In genomic region chr1:26305667-26306289, GRCh38 we compare ENCODE assay signal across 8 cellular contexts. TPM values are rescaled to one million over a fixed set of nuclear protein-coding genes. Genes with fewer than 3 reads are reported as not detected.
DNase-seq lines count a peak whose midpoint lies in the region; TF ChIP-seq lines count a peak whose summit lies in the region.

No MANE protein-coding gene starts in this region.

- peak overlapping the region; percentile 98 for H3K4me3 Mint-ChIP-seq in activated CD4-positive, alpha-beta T cell treated with anti-CD3 and anti-CD28 coated beads, Interleukin-2, amount 10 ng/mL, durations not matched to agents 24 days and 14 days
- peak overlapping the region; percentile 98 for H3K4me3 Mint-ChIP-seq in osteocyte (ENCODE audit: unreplicated experiment)

- whole genome bisulfite sequencing in ectodermal cell, 2 experiments = 52% methylated on average over 8 of the region's 8 CpGs

- intact Hi-C loops in activated CD4-positive, alpha-beta T cell treated with anti-CD3 and anti-CD28 coated beads, Interleukin-2, amount 10 ng/mL, durations not matched to agents 24 days and 14 days (cut with micrococcal nuclease) = loop anchor here (1.0 kb wide), 2 partner anchors 14 to 400 kb away; no protein-coding TSS in a partner anchor

- H3K27ac ChIP-seq in ectodermal cell (ENCODE audit: insufficient read depth, low read depth, low read length, poor library complexity, severe bottlenecking) = peak overlapping the region; percentile 52

- H3K4me1 Mint-ChIP-seq in activated CD4-positive, alpha-beta T cell treated with anti-CD3 and anti-CD28 coated beads, Interleukin-2, amount 10 ng/mL, durations not matched to agents 24 days and 14 days = peaks cover 30% of the 10 kb centered on the region
- H3K4me1 Mint-ChIP-seq in osteocyte (ENCODE audit: unreplicated experiment) = peaks cover 19% of the 10 kb centered on the region

- H3K36me3 ChIP-seq in ectodermal cell (ENCODE audit: control insufficient read depth, insufficient read depth, low read length) = no peaks in the 10 kb centered on the region

- H3K27me3 Mint-ChIP-seq in activated CD4-positive, alpha-beta T cell treated with anti-CD3 and anti-CD28 coated beads, Interleukin-2, amount 10 ng/mL, durations not matched to agents 24 days and 14 days = no peaks in the 10 kb centered on the region
- no peaks in the 10 kb centered on the region for H3K27me3 Mint-ChIP-seq in osteocyte (ENCODE audit: unreplicated experiment)

- peaks cover 3% of the 10 kb centered on the region for H3K4me1 ChIP-seq in ectodermal cell (ENCODE audit: control insufficient read depth, insufficient read depth, low read length)

- DNase-seq in activated CD4-positive, alpha-beta T cell treated with anti-CD3 and anti-CD28 coated beads, Interleukin-2, amount 10 ng/mL, durations not matched to agents 24 days and 14 days = no peak
- no peak for DNase-seq in activated CD4-positive, alpha-beta T cell treated with anti-CD3 and anti-CD28 coated beads, Interleukin-2, amount 50 U/mL, for 4 hours
- peak; percentile 44 to 74 for DNase-seq in NOMO-1 (lab: John Stamatoyannopoulos, UW; ENCODE audit: unreplicated experiment in 2 of 2)
- DNase-seq in osteocyte (ENCODE audit: extremely low spot score, unreplicated experiment) = no peak
- DNase-seq in activated CD4-positive, CD25-positive, alpha-beta regulatory T cell (lab: John Stamatoyannopoulos, UW) = no peak
- DNase-seq in NCI-H446 (lab: John Stamatoyannopoulos, UW) = no peak
- no peak for DNase-seq in HuH-7 (ENCODE audit: low spot score)

- H3K4me3 ChIP-seq in ectodermal cell (ENCODE audit: insufficient read depth, low read depth, low read length) = peak overlapping the region; percentile 60

- H3K27me3 ChIP-seq in ectodermal cell (ENCODE audit: control insufficient read depth, insufficient read depth, low read length, poor library complexity, severe bottlenecking) = no peaks in the 10 kb centered on the region

- H3K9me3 ChIP-seq in ectodermal cell (ENCODE audit: control insufficient read depth, low read length) = no peaks in the 10 kb centered on the region

- H3K9me3 Mint-ChIP-seq in activated CD4-positive, alpha-beta T cell treated with anti-CD3 and anti-CD28 coated beads, Interleukin-2, amount 10 ng/mL, durations not matched to agents 24 days and 14 days = no peaks in the 10 kb centered on the region
- H3K9me3 Mint-ChIP-seq in osteocyte (ENCODE audit: unreplicated experiment) = no peaks in the 10 kb centered on the region

- TF ChIP-seq CTCF in osteocyte (IDR thresholded peaks at IDR 0.05) = no peak

- no peaks in the 10 kb centered on the region for H3K36me3 Mint-ChIP-seq in activated CD4-positive, alpha-beta T cell treated with anti-CD3 and anti-CD28 coated beads, Interleukin-2, amount 10 ng/mL, durations not matched to agents 24 days and 14 days (ENCODE audit: low read depth)
- no peaks in the 10 kb centered on the region for H3K36me3 Mint-ChIP-seq in osteocyte (ENCODE audit: unreplicated experiment)

- H3K27ac Mint-ChIP-seq in activated CD4-positive, alpha-beta T cell treated with anti-CD3 and anti-CD28 coated beads, Interleukin-2, amount 10 ng/mL, durations not matched to agents 24 days and 14 days = peak overlapping the region; percentile 93
- H3K27ac Mint-ChIP-seq in osteocyte (ENCODE audit: unreplicated experiment) = peak overlapping the region; percentile 94

RNA-seq across cellular contexts. Expression of gene UBXN11, which starts 0.7 kb away (rescaled TPM):
- total RNA-seq in activated CD4-positive, alpha-beta T cell treated with anti-CD3 and anti-CD28 coated beads, Interleukin-2, amount 10 ng/mL, durations not matched to agents 24 days and 14 days = 17.1 and 19.0 TPM in 2 replicates
- polyA plus RNA-seq in ectodermal cell (2013, experiment 1 of 4) = 15.8 TPM
- polyA plus RNA-seq in ectodermal cell (2013, experiment 2 of 4) = 18.3 TPM
- 13.1 TPM for polyA plus RNA-seq in ectodermal cell (2013, experiment 3 of 4)
- polyA plus RNA-seq in ectodermal cell (2013, experiment 4 of 4) = 15.9 TPM
- total RNA-seq in osteocyte = 16.6 and 17.0 TPM in 2 replicates

RNA-seq across cellular contexts. Expression of gene CD52, which starts 12.0 kb away (rescaled TPM):
- total RNA-seq in activated CD4-positive, alpha-beta T cell treated with anti-CD3 and anti-CD28 coated beads, Interleukin-2, amount 10 ng/mL, durations not matched to agents 24 days and 14 days = 295 and 297 TPM in 2 replicates
- polyA plus RNA-seq in ectodermal cell (2013, experiment 1 of 4) = not detected
- polyA plus RNA-seq in ectodermal cell (2013, experiment 2 of 4) = 1.2 TPM
- polyA plus RNA-seq in ectodermal cell (2013, experiment 3 of 4) = 1.1 TPM
- 1.7 TPM for polyA plus RNA-seq in ectodermal cell (2013, experiment 4 of 4)
- not detected in 2 replicates for total RNA-seq in osteocyte

RNA-seq across cellular contexts. Expression of gene SH3BGRL3, which starts 25.9 kb away (rescaled TPM):
- 463 and 474 TPM in 2 replicates for total RNA-seq in activated CD4-positive, alpha-beta T cell treated with anti-CD3 and anti-CD28 coated beads, Interleukin-2, amount 10 ng/mL, durations not matched to agents 24 days and 14 days
- polyA plus RNA-seq in ectodermal cell (2013, experiment 1 of 4) = 170 TPM
- 171 TPM for polyA plus RNA-seq in ectodermal cell (2013, experiment 2 of 4)
- 175 TPM for polyA plus RNA-seq in ectodermal cell (2013, experiment 3 of 4)
- polyA plus RNA-seq in ectodermal cell (2013, experiment 4 of 4) = 184 TPM
- 138 and 140 TPM in 2 replicates for total RNA-seq in osteocyte

RNA-seq across cellular contexts. Expression of gene CRYBG2, which starts 48.2 kb away (rescaled TPM):
- 1.1 and 1.4 TPM in 2 replicates for total RNA-seq in activated CD4-positive, alpha-beta T cell treated with anti-CD3 and anti-CD28 coated beads, Interleukin-2, amount 10 ng/mL, durations not matched to agents 24 days and 14 days
- 8.1 TPM for polyA plus RNA-seq in ectodermal cell (2013, experiment 1 of 4)
- polyA plus RNA-seq in ectodermal cell (2013, experiment 2 of 4) = 7.5 TPM
- polyA plus RNA-seq in ectodermal cell (2013, experiment 3 of 4) = 4.6 TPM
- polyA plus RNA-seq in ectodermal cell (2013, experiment 4 of 4) = 7.4 TPM
- total RNA-seq in osteocyte = not detected in 2 replicates

Comparison
In these comparisons a context has a peak if more than half of its experiments do, and no peak if none do; other contexts are left out.
1. DNase-seq: peak in NOMO-1 (2 of 2); none in activated CD4-positive, alpha-beta T cell treated with anti-CD3 and anti-CD28 coated beads, Interleukin-2, amount 10 ng/mL, durations not matched to agents 24 days and 14 days (single experiment), activated CD4-positive, alpha-beta T cell treated with anti-CD3 and anti-CD28 coated beads, Interleukin-2, amount 50 U/mL, for 4 hours (0 of 2), osteocyte (single experiment), activated CD4-positive, CD25-positive, alpha-beta regulatory T cell (0 of 4), NCI-H446 (0 of 2) and HuH-7 (single experiment).
2. RNA of gene CD52, which starts 12.0 kb away (total RNA-seq): 295 to 297 TPM in activated CD4-positive, alpha-beta T cell treated with anti-CD3 and anti-CD28 coated beads, Interleukin-2, amount 10 ng/mL, durations not matched to agents 24 days and 14 days; not detected in osteocyte; every median in the first group is over 100 times any median in the second.